1 cellular context compared by ENCODE assay signal in the genomic region with DNA sequence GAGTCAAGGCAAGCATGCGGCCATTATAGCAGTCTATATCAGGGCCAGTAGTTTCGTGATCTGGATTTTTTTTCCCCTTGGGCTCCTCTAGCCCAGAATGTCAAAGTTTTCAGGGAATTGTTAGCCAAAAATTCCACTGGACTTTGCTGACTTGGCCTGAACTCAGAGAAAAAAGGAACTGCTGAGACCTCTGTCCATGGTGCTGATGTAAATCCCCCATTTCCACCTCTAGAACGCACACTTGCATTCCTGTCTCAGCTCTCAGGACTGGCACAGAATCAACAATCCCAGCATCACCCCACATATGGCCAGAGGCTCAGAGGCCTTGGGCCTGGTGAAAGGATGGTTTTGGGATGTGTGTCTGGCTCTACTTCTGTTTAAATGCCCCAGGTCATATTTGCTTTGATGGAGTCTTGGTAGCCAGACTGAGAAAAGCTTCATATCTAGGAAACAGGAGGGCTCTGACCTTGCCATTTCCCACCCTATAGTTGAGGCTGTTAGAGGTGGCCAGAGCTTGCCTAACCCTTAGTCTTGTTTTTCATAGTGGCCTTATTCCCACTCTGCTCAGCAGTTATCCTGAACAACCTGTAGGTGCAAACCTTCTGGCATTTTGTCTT.
A peak's percentile ranks its signal among the peaks of the same experiment; 100 is the strongest.
TF ChIP-seq lines count a peak whose summit lies in the region.

No MANE protein-coding gene starts in this region.

TF ChIP-seq in HCT116, 20 proteins besides CTCF, POLR2A, EP300 and RAD21 (continued from another document):
- TF ChIP-seq, protein P1, sequence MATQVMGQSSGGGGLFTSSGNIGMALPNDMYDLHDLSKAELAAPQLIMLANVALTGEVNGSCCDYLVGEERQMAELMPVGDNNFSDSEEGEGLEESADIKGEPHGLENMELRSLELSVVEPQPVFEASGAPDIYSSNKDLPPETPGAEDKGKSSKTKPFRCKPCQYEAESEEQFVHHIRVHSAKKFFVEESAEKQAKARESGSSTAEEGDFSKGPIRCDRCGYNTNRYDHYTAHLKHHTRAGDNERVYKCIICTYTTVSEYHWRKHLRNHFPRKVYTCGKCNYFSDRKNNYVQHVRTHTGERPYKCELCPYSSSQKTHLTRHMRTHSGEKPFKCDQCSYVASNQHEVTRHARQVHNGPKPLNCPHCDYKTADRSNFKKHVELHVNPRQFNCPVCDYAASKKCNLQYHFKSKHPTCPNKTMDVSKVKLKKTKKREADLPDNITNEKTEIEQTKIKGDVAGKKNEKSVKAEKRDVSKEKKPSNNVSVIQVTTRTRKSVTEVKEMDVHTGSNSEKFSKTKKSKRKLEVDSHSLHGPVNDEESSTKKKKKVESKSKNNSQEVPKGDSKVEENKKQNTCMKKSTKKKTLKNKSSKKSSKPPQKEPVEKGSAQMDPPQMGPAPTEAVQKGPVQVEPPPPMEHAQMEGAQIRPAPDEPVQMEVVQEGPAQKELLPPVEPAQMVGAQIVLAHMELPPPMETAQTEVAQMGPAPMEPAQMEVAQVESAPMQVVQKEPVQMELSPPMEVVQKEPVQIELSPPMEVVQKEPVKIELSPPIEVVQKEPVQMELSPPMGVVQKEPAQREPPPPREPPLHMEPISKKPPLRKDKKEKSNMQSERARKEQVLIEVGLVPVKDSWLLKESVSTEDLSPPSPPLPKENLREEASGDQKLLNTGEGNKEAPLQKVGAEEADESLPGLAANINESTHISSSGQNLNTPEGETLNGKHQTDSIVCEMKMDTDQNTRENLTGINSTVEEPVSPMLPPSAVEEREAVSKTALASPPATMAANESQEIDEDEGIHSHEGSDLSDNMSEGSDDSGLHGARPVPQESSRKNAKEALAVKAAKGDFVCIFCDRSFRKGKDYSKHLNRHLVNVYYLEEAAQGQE (IDR thresholded peaks at IDR 0.05; ENCODE audit: low read depth), result peak; percentile 97
- TF ChIP-seq, protein P2, sequence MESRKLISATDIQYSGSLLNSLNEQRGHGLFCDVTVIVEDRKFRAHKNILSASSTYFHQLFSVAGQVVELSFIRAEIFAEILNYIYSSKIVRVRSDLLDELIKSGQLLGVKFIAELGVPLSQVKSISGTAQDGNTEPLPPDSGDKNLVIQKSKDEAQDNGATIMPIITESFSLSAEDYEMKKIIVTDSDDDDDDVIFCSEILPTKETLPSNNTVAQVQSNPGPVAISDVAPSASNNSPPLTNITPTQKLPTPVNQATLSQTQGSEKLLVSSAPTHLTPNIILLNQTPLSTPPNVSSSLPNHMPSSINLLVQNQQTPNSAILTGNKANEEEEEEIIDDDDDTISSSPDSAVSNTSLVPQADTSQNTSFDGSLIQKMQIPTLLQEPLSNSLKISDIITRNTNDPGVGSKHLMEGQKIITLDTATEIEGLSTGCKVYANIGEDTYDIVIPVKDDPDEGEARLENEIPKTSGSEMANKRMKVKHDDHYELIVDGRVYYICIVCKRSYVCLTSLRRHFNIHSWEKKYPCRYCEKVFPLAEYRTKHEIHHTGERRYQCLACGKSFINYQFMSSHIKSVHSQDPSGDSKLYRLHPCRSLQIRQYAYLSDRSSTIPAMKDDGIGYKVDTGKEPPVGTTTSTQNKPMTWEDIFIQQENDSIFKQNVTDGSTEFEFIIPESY (IDR thresholded peaks at IDR 0.05; ENCODE audit: extremely low read depth, insufficient replicate concordance, low read length), result no peak
- TF ChIP-seq ELF1 (IDR thresholded peaks at IDR 0.05; ENCODE audit: borderline replicate concordance, low read depth) (no peak), EZH2 (IDR thresholded peaks at IDR 0.05) (no peak), YY1 (IDR thresholded peaks at IDR 0.05; ENCODE audit: extremely low read depth, insufficient replicate concordance, low read depth, low read length) (no peak), SIN3A (IDR thresholded peaks at IDR 0.05; ENCODE audit: low read depth) (no peak), CBX3 (IDR thresholded peaks at IDR 0.05; ENCODE audit: low read depth) (peak; percentile 48; the same call in 1 of the 2 replicates)
